In genomic region chr1:3578906-3579305, GRCh38 we compare ENCODE assay signal across 22 cellular contexts.
"Had no signal": no experiment of that assay in that cellular context is flagged by ENCODE, and none has a peak within 500 bp of the region (broad histone marks: within the 10 kb centered on the region; RNA-seq: fewer than 3 reads in every experiment).

No MANE protein-coding gene starts in this region.

- H3K27me3 Mint-ChIP-seq: effector memory CD8-positive, alpha-beta T cell; natural killer cell treated with Interleukin-12 subunit alpha and Interleukin-12 subunit beta and Interleukin-15 and Interleukin-18, amount 100 ng/mL, for 72 hours; stimulated activated naive CD8-positive, alpha-beta T cell treated with anti-CD3 and anti-CD28 coated beads, Interleukin-15, Interleukin-2, amounts not matched to agents 100 ng/mL and 50 ng/mL, for 24 hours had no signal

- DNase-seq: cortex of kidney; effector memory CD8-positive, alpha-beta T cell; head of caudate nucleus; mesenchymal stem cell; mucosa of descending colon; naive B cell; nucleus accumbens; right cardiac atrium; stimulated activated CD4-positive, alpha-beta T cell treated with anti-CD3 and anti-CD28 coated beads, Interleukin-15, amount 100 ng/mL, for 24 hours; stimulated activated CD4-positive, alpha-beta T cell treated with anti-CD3 and anti-CD28 coated beads, Interleukin-2, amount 100 ng/mL, for 48 hours; stimulated activated naive B cell treated with anti-CD40 and anti-IgM and Interleukin-4, amounts not matched to agents 10 μg/mL and 1 μg/mL and 100 μg/mL, for 72 hours; thyroid gland; trophoblast cell had no signal

- ATAC-seq: effector memory CD8-positive, alpha-beta T cell; left lobe of liver; mucosa of descending colon had no signal

- H3K27ac Mint-ChIP-seq: effector memory CD8-positive, alpha-beta T cell; mesothelial cell of epicardium; naive B cell; natural killer cell treated with Interleukin-12 subunit alpha and Interleukin-12 subunit beta and Interleukin-15 and Interleukin-18, amount 100 ng/mL, for 72 hours; stimulated activated naive CD8-positive, alpha-beta T cell treated with anti-CD3 and anti-CD28 coated beads, Interleukin-15, Interleukin-2, amounts not matched to agents 100 ng/mL and 50 ng/mL, for 24 hours had no signal

- H3K4me3 Mint-ChIP-seq: effector memory CD8-positive, alpha-beta T cell; mesothelial cell of epicardium; natural killer cell treated with Interleukin-12 subunit alpha and Interleukin-12 subunit beta and Interleukin-15 and Interleukin-18, amount 100 ng/mL, for 72 hours; neural crest cell; stimulated activated naive CD8-positive, alpha-beta T cell treated with anti-CD3 and anti-CD28 coated beads, Interleukin-15, Interleukin-2, amounts not matched to agents 100 ng/mL and 50 ng/mL, for 24 hours had no signal

- H3K36me3 Mint-ChIP-seq: naive B cell; natural killer cell treated with Interleukin-12 subunit alpha and Interleukin-12 subunit beta and Interleukin-15 and Interleukin-18, amount 100 ng/mL, for 72 hours had no signal

- H3K27ac ChIP-seq: prostate gland, skin epidermis, thyroid gland, vagina had no signal

- H3K9me3 Mint-ChIP-seq: effector memory CD8-positive, alpha-beta T cell; naive B cell; natural killer cell treated with Interleukin-12 subunit alpha and Interleukin-12 subunit beta and Interleukin-15 and Interleukin-18, amount 100 ng/mL, for 72 hours; neural crest cell; stimulated activated naive CD8-positive, alpha-beta T cell treated with anti-CD3 and anti-CD28 coated beads, Interleukin-15, Interleukin-2, amounts not matched to agents 100 ng/mL and 50 ng/mL, for 24 hours had no signal

- H3K4me1 ChIP-seq: prostate gland, vagina had no signal

- H3K36me3 ChIP-seq: prostate gland, thyroid gland, vagina had no signal

- H3K4me3 ChIP-seq: lung, mucosa of descending colon, prostate gland, skin epidermis, thyroid gland, vagina had no signal

- H3K9me3 ChIP-seq: mucosa of descending colon, prostate gland, thyroid gland, vagina had no signal

- H3K27me3 ChIP-seq: thyroid gland, vagina had no signal
